In the genomic region with DNA sequence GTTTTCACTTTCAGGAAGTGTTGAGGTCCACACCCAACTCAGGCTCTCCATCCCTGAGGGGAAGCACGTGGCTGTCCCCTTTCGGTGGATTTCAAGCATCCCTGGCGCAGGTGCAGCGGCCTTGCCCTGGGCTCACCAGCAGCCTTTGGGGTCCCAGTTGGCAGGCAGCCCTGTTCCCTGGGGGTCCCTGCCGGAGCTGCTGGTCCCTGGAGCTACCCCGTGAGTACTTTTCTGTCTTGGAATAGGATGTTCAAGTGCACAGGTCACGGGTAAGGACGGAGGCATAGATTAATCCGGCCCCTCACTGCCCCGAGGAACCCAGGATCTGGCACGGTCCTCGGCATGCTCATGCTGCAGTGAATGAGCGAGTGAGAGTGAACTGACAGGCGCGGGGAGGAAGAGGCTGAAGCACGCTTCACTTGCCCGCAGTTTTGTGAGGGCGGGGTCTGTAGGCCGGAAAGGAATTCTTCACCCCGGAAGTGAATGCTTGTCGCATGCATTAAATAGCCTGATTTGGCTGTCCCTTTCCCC, we compare ENCODE assay signal across 15 cellular contexts.
DNase-seq lines count a peak whose midpoint lies in the region; ATAC-seq and TF ChIP-seq lines count a peak whose summit lies in the region.
"Had no signal": no experiment of that assay in that cellular context is flagged by ENCODE, and none has a peak within 500 bp of the region (broad histone marks: within the 10 kb centered on the region; RNA-seq: fewer than 3 reads in every experiment).

No MANE protein-coding gene starts in this region.

- H3K4me3 ChIP-seq in Peyer's patch (peak overlapping the region in 2 of 4 donors; percentile 22), fibroblast of lung (replicated peaks in 1 of 4; ENCODE audit: control extremely low read depth in 1 of 4, insufficient read depth in 1 of 4, low read depth in 3 of 4, low read length in 4 of 4) (peak overlapping the region in 1 of 4 experiments; percentile 55), sigmoid colon (peak overlapping the region in 2 of 4 donors; percentile 7 to 31)
- H3K4me3 ChIP-seq: hepatocyte, lung, neural progenitor cell had no signal

- ATAC-seq in HG02870 (IDR thresholded peaks at IDR 0.05; ENCODE audit: unreplicated experiment): no peak
- no peak for ATAC-seq in GM21447 (IDR thresholded peaks at IDR 0.05; ENCODE audit: unreplicated experiment)

- intact Hi-C loops in sigmoid colon (cut with DNase I) (loop anchor here (10.0 kb wide), 1 partner anchor 176 kb away; no protein-coding TSS in a partner anchor), head of caudate nucleus (cut with DNase I) (no loop called here)

- peak; percentile 19 for DNase-seq in AG20443 (ENCODE audit: low spot score)
- DNase-seq in Peyer's patch: no peak
- DNase-seq in fibroblast of lung (ENCODE audit: low read depth in 2 of 2): no peak
- peak; percentile 70 for DNase-seq in sigmoid colon
- DNase-seq in activated CD4-positive, CD25-positive, alpha-beta regulatory T cell treated with anti-CD3 and anti-CD28 coated beads, Interleukin-2, amount 50 U/mL, for 72 hours: no peak
- DNase-seq in head of caudate nucleus: no peak
- DNase-seq: activated naive CD4-positive, alpha-beta T cell; KG1; NCI-H187; NCI-H69 had no signal

- TF ChIP-seq POLR2A in Peyer's patch (IDR thresholded peaks at IDR 0.05) (no peak), sigmoid colon (IDR thresholded peaks at IDR 0.05) (no peak)

- no peaks in the 10 kb centered on the region for H3K79me2 ChIP-seq in fibroblast of lung (ENCODE audit: control insufficient read depth, insufficient read depth, low read length)
- H3K79me2 ChIP-seq: hepatocyte had no signal

- peak overlapping the region; percentile 30 for H3K4me2 ChIP-seq in fibroblast of lung (ENCODE audit: extremely low read depth, insufficient read depth, low read length)
- H3K4me2 ChIP-seq: hepatocyte, neural progenitor cell had no signal

- peak overlapping the region; percentile 17 for H2AFZ ChIP-seq in fibroblast of lung (ENCODE audit: low read length)
- H2AFZ ChIP-seq: hepatocyte, neural progenitor cell had no signal

- peak overlapping the region in 3 of 4 donors; percentile 31 to 70 (median 58) for H3K27ac ChIP-seq in Peyer's patch
- H3K27ac ChIP-seq in fibroblast of lung (ENCODE audit: insufficient read depth, low read length): peak overlapping the region; percentile 94
- peak overlapping the region; percentile 37 to 81 (median 75) for H3K27ac ChIP-seq in sigmoid colon
- H3K27ac ChIP-seq: hepatocyte, neural progenitor cell had no signal

- WGBS in sigmoid colon, 2 donors: 85 to 86% methylated on average over 21 of the region's 21 CpGs

- H4K20me1 ChIP-seq in fibroblast of lung (ENCODE audit: control insufficient read depth, extremely low read depth, insufficient read depth, low read length): no peaks in the 10 kb centered on the region

- no peak overlapping the region for H3K9ac ChIP-seq in fibroblast of lung (ENCODE audit: insufficient read depth, low read length)
- H3K9ac ChIP-seq: neural progenitor cell had no signal

- H3K4me1 ChIP-seq in Peyer's patch (peaks cover 0 to 16% (median 1%) of the 10 kb centered on the region in 4 donors), fibroblast of lung (ENCODE audit: control insufficient read depth, extremely low read depth, insufficient read depth, low read length) (peaks cover 8% of the 10 kb centered on the region), sigmoid colon (peaks cover 0 to 20% (median 18%) of the 10 kb centered on the region in 4 donors)

- no peak for TF ChIP-seq EP300 in sigmoid colon (IDR thresholded peaks at IDR 0.05)

- no peaks in the 10 kb centered on the region for H3K9me3 ChIP-seq in Peyer's patch
- no peaks in the 10 kb centered on the region for H3K9me3 ChIP-seq in fibroblast of lung (ENCODE audit: control insufficient read depth, insufficient read depth, low read depth, low read length)
- no peaks in the 10 kb centered on the region for H3K9me3 ChIP-seq in sigmoid colon

- TF ChIP-seq CTCF in Peyer's patch (IDR thresholded peaks at IDR 0.05) (no peak), fibroblast of lung (conservative IDR thresholded peaks at IDR 0.05 in 1 of 2, IDR thresholded peaks at IDR 0.05 in 1 of 2; ENCODE audit: low read depth in 1 of 2, low read length in 2 of 2) (no peak), sigmoid colon (IDR thresholded peaks at IDR 0.05) (no peak)

- H3K36me3 ChIP-seq in Peyer's patch (no peaks in the 10 kb centered on the region), fibroblast of lung (ENCODE audit: control insufficient read depth, insufficient read depth, low read length) (no peaks in the 10 kb centered on the region), sigmoid colon (no peaks in the 10 kb centered on the region)
- H3K36me3 ChIP-seq: neural progenitor cell had no signal

- H3K27me3 ChIP-seq in Peyer's patch (no peaks in the 10 kb centered on the region), fibroblast of lung (ENCODE audit: control insufficient read depth, insufficient read depth, low read length) (no peaks in the 10 kb centered on the region), sigmoid colon (no peaks in the 10 kb centered on the region)
- H3K27me3 ChIP-seq: hepatocyte, neural progenitor cell had no signal

Comparison
In these comparisons a context has a peak if more than half of its experiments do, and no peak if none do; other contexts are left out.
1. DNase-seq: peak in AG20443 (single experiment) and sigmoid colon (single experiment); none in Peyer's patch (0 of 3), fibroblast of lung (0 of 2), activated CD4-positive, CD25-positive, alpha-beta regulatory T cell treated with anti-CD3 and anti-CD28 coated beads, Interleukin-2, amount 50 U/mL, for 72 hours (single experiment) and head of caudate nucleus (0 of 42).
2. Peak in every context shown above with its lines, with median percentiles within 50 percentile points of each other: H3K27ac ChIP-seq.